Comparison of ENCODE assay signal across 14 cellular contexts in the genomic region with DNA sequence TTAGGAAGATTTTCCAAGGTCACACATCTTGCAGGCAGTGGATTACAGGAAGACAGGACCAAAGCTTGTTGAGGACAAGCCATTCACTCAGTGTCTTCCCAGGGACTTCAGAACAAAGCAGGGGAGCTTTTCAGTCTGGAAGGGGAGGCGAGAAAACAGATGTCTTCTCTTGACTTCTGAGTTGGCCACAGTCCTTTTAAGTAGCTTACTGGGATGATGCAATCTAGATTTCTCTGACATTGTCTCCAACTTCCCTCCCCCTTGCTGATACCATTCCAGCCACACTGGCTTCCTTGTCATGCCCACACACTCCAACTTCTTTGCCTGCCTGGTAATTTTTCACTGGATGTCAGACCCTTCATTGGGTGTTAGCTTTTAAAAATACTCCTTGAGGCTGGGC.
DNase-seq lines count a peak whose midpoint lies in the region; ATAC-seq and TF ChIP-seq lines count a peak whose summit lies in the region.
"Had no signal": no experiment of that assay in that cellular context is flagged by ENCODE, and none has a peak within 500 bp of the region (broad histone marks: within the 10 kb centered on the region; RNA-seq: fewer than 3 reads in every experiment).

No MANE protein-coding gene starts in this region.

- peaks cover 8 to 13% of the 10 kb centered on the region in 2 donors for H3K4me1 ChIP-seq in thyroid gland

- intact Hi-C loops in Right ventricle myocardium inferior (cut with DNase I) (no loop called here), cardiac septum (cut with DNase I) (no loop called here), thyroid gland (cut with DNase I) (no loop called here)

- WGBS in thyroid gland, 2 donors, result 80 to 86% methylated on average over 1 of the region's 1 CpG

- no peak for TF ChIP-seq CTCF in fibroblast of villous mesenchyme (IDR thresholded peaks at IDR 0.05; ENCODE audit: insufficient read depth, low read depth, low read length)
- no peak for TF ChIP-seq CTCF in thyroid gland (IDR thresholded peaks at IDR 0.05)

- no peaks in the 10 kb centered on the region for H3K27me3 ChIP-seq in thyroid gland

- DNase-seq in Right ventricle myocardium inferior (ENCODE audit: missing footprints) (no peak), cardiac septum (ENCODE audit: low spot score) (no peak), RPMI7951 (ENCODE audit: low read depth) (peak; percentile 47), fibroblast of villous mesenchyme (ENCODE audit: low read depth) (peak; percentile 77), thyroid gland (peak; percentile 21 to 22), NCI-H526 treated with DMSO at 0.1 percent for 48 hours (lab: John Stamatoyannopoulos, UW) (no peak), kidney glomerular epithelial cell (lab: John Stamatoyannopoulos, UW) (no peak)
- DNase-seq: activated CD4-positive, alpha-beta T cell treated with anti-CD3 and anti-CD28 coated beads, Interleukin-2, amount 50 U/mL, for 4 hours; activated naive CD4-positive, alpha-beta T cell treated with Interleukin-2 at 50 U/mL for 16 hours; NCI-H510A treated with DMSO at 0.1 percent for 48 hours; posterior cingulate gyrus; stimulated activated CD4-positive, alpha-beta T cell treated with anti-CD3 and anti-CD28 coated beads, Interleukin-4, amount 100 ng/mL, for 4 hours had no signal

- H3K9me3 ChIP-seq in thyroid gland, result no peaks in the 10 kb centered on the region

- no peak for TF ChIP-seq POLR2A in thyroid gland (IDR thresholded peaks at IDR 0.05)

- H3K4me3 ChIP-seq in fibroblast of villous mesenchyme (ENCODE audit: low read depth, low read length) (no peak overlapping the region), thyroid gland (replicated peaks in 1 of 3) (no peak overlapping the region)
- H3K4me3 ChIP-seq: SK-N-MC had no signal

- ATAC-seq in Right ventricle myocardium inferior, result peak; percentile 41
- no peak for ATAC-seq in HG02885 (IDR thresholded peaks at IDR 0.05; ENCODE audit: poor library complexity, unreplicated experiment)

- H3K27ac ChIP-seq in thyroid gland, result no peak overlapping the region
- H3K27ac ChIP-seq: SK-N-MC had no signal

- H3K36me3 ChIP-seq in thyroid gland, result no peaks in the 10 kb centered on the region

Comparison
In these comparisons a context has a peak if more than half of its experiments do, and no peak if none do; other contexts are left out.
1. DNase-seq: peak in RPMI7951 (single experiment), fibroblast of villous mesenchyme (single experiment) and thyroid gland (2 of 2); none in Right ventricle myocardium inferior (single experiment), cardiac septum (single experiment), NCI-H526 treated with DMSO at 0.1 percent for 48 hours (single experiment) and kidney glomerular epithelial cell (single experiment).